In the genomic region with DNA sequence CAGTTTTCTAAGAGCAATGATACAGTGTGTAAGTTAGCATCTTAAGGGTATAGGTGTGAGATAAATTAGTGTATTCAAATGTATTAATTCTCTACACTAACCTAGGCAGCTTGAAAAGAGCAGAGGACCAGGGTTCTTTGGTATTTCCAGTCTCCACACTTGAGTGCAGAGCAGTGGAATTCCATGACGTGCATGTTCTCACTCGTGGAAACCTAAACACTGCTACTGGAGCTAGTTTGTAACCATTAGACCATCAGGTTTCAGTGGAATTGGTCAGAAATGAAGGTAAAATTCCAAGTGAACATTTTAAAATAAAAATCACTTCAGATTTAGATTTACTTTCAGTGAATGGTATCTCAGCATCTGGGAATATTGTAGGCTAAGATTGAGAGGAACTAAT, we compare ENCODE assay signal across 16 cellular contexts. TPM values are rescaled to one million over a fixed set of nuclear protein-coding genes. Genes with fewer than 3 reads are reported as not detected.
DNase-seq lines count a peak whose midpoint lies in the region; ATAC-seq and TF ChIP-seq lines count a peak whose summit lies in the region.
"Had no signal": no experiment of that assay in that cellular context is flagged by ENCODE, and none has a peak within 500 bp of the region (broad histone marks: within the 10 kb centered on the region; RNA-seq: fewer than 3 reads in every experiment).

No MANE protein-coding gene starts in this region.

- intact Hi-C loops in left ventricle myocardium inferior (cut with micrococcal nuclease) (no loop called here), Right ventricle myocardium inferior (cut with DNase I) (no loop called here), stomach (cut with DNase I; ENCODE audit: low total_unique reads) (no loop called here), posterior vena cava (cut with DNase I) (no loop called here)

- H3K36me3 ChIP-seq in left ventricle myocardium inferior (peaks cover 5% of the 10 kb centered on the region), mesenchymal stem cell (ENCODE audit: control insufficient read depth in 1 of 2, insufficient read depth in 2 of 2, low read depth in 1 of 2, low read length in 2 of 2) (no peaks in the 10 kb centered on the region), stomach (no peaks in the 10 kb centered on the region), urinary bladder (ENCODE audit: insufficient read depth) (no peaks in the 10 kb centered on the region)
- H3K36me3 ChIP-seq: Peyer's patch had no signal

- no peaks in the 10 kb centered on the region for H3K9me3 ChIP-seq in left ventricle myocardium inferior (replicated peaks)
- H3K9me3 ChIP-seq in mesenchymal stem cell (ENCODE audit: control insufficient read depth, low read length) = no peaks in the 10 kb centered on the region
- H3K9me3 ChIP-seq in stomach = no peaks in the 10 kb centered on the region
- H3K9me3 ChIP-seq: MG63, Peyer's patch had no signal

- H3K14ac ChIP-seq in mesenchymal stem cell (ENCODE audit: low read length in 2 of 2) = no peak overlapping the region

- H3K9ac ChIP-seq in mesenchymal stem cell (ENCODE audit: low read length) = no peak overlapping the region

- no peaks in the 10 kb centered on the region for H3K79me1 ChIP-seq in mesenchymal stem cell (replicated peaks; ENCODE audit: low read length, poor library complexity, severe bottlenecking)

- no peak overlapping the region for H2BK15ac ChIP-seq in mesenchymal stem cell (ENCODE audit: low read depth, poor library complexity, severe bottlenecking)

- no peak overlapping the region for H2AFZ ChIP-seq in mesenchymal stem cell (ENCODE audit: low read depth, low read length)

- TF ChIP-seq POLR2A in stomach (IDR thresholded peaks at IDR 0.05) = no peak

- DNase-seq in left ventricle myocardium inferior (no peak), Right ventricle myocardium inferior (ENCODE audit: missing footprints) (no peak), mesenchymal stem cell (peak; percentile 74), stomach (no peak), posterior vena cava (ENCODE audit: low spot score) (no peak), DMS 273 treated with DMSO at 0.1 percent for 48 hours (lab: John Stamatoyannopoulos, UW) (no peak), EL (no peak)
- DNase-seq: C1 segment of cervical spinal cord, HFFc6, MG63, NCI-H1105, NCI-H2029, NCI-H510A, Peyer's patch had no signal

- TF ChIP-seq EP300 in stomach (IDR thresholded peaks at IDR 0.05) = no peak

- no peak overlapping the region for H2BK12ac ChIP-seq in mesenchymal stem cell (ENCODE audit: low read length in 2 of 2)

- no peak for TF ChIP-seq CTCF in left ventricle myocardium inferior (IDR thresholded peaks at IDR 0.05; ENCODE audit: borderline replicate concordance)
- TF ChIP-seq CTCF in stomach (IDR thresholded peaks at IDR 0.05) = no peak

- H3K4me3 ChIP-seq in left ventricle myocardium inferior (no peak overlapping the region), mesenchymal stem cell (ENCODE audit: insufficient read depth in 1 of 2, low read depth in 1 of 2, low read length in 2 of 2) (no peak overlapping the region), stomach (no peak overlapping the region), urinary bladder (ENCODE audit: low read depth, low read length) (no peak overlapping the region)
- H3K4me3 ChIP-seq: MG63, Peyer's patch had no signal

- H3K4me1 ChIP-seq in left ventricle myocardium inferior (peaks cover 97% of the 10 kb centered on the region), mesenchymal stem cell (ENCODE audit: control insufficient read depth, insufficient read depth, low read depth, low read length) (peaks cover 7% of the 10 kb centered on the region), stomach (peaks cover 4 to 74% (median 28%) of the 10 kb centered on the region in 4 donors), urinary bladder (ENCODE audit: insufficient read depth) (no peaks in the 10 kb centered on the region)
- H3K4me1 ChIP-seq: Peyer's patch had no signal

- H3K18ac ChIP-seq in mesenchymal stem cell (ENCODE audit: low read depth in 1 of 2, low read length in 2 of 2) = no peak overlapping the region

- no peak overlapping the region for H3K4ac ChIP-seq in mesenchymal stem cell (ENCODE audit: low read depth in 1 of 2, low read length in 2 of 2)

- H3K27me3 ChIP-seq in left ventricle myocardium inferior (ENCODE audit: low read depth) (no peaks in the 10 kb centered on the region), mesenchymal stem cell (ENCODE audit: control insufficient read depth in 1 of 2, insufficient read depth in 1 of 2, low read length in 2 of 2) (no peaks in the 10 kb centered on the region), stomach (no peaks in the 10 kb centered on the region)
- H3K27me3 ChIP-seq: MG63, Peyer's patch had no signal

- H3K27ac ChIP-seq in left ventricle myocardium inferior (replicated peaks) (peak overlapping the region; percentile 99), mesenchymal stem cell (ENCODE audit: low read length, poor library complexity, severe bottlenecking) (peak overlapping the region; percentile 19), stomach (peak overlapping the region in 3 of 5 donors; percentile 38 to 70 (median 53)), urinary bladder (ENCODE audit: low read depth) (peak overlapping the region; percentile 38)

- H3K4me2 ChIP-seq in mesenchymal stem cell (ENCODE audit: low read length, poor library complexity, severe bottlenecking) = no peak overlapping the region

- no peak overlapping the region for H3K23ac ChIP-seq in mesenchymal stem cell (ENCODE audit: low read length in 2 of 2)

- H2AK5ac ChIP-seq in mesenchymal stem cell (ENCODE audit: low read length, severe bottlenecking) = no peak overlapping the region

- no peak for ATAC-seq in Right ventricle myocardium inferior
- ATAC-seq: HepG2 had no signal

- H2BK120ac ChIP-seq in mesenchymal stem cell (ENCODE audit: low read depth, low read length) = no peak overlapping the region

- no peak overlapping the region for H4K91ac ChIP-seq in mesenchymal stem cell (ENCODE audit: low read length)

- H2BK5ac ChIP-seq in mesenchymal stem cell (ENCODE audit: low read depth, low read length, poor library complexity, severe bottlenecking) = no peak overlapping the region

- 18% methylated on average over 2 of the region's 2 CpGs for WGBS in mesenchymal stem cell
- WGBS in stomach, 5 donors = 45 to 85% (median 65%) methylated on average over 2 of the region's 2 CpGs
- WGBS in urinary bladder = 42% methylated on average over 2 of the region's 2 CpGs

- H4K8ac ChIP-seq in mesenchymal stem cell (ENCODE audit: low read length) = no peak overlapping the region

RNA-seq across cellular contexts. Expression of a gene that starts 9.0 kb away (rescaled TPM):
- total RNA-seq in left ventricle myocardium inferior (484 TPM), Right ventricle myocardium inferior (439 TPM), stomach (100 to 1,000 TPM; 155 to 475 (median 267) TPM), urinary bladder (352 TPM), posterior vena cava (100 to 1,000 TPM; 329 to 357 TPM)
- polyA plus RNA-seq in mesenchymal stem cell (2013, experiment 1 of 2) = 97.4 TPM
- 89.2 TPM for polyA plus RNA-seq in mesenchymal stem cell (2013, experiment 2 of 2)
- polyA plus RNA-seq in stomach (10 to 100 TPM; 28.7 to 33.6 (median 29.6) TPM), urinary bladder (118 TPM)

Comparison
In these comparisons a context has a peak if more than half of its experiments do, and no peak if none do; other contexts are left out.
1. H3K27ac ChIP-seq: peak in every context shown above with its lines; median percentile 99 in left ventricle myocardium inferior; 53 in stomach; 38 in urinary bladder; 19 in mesenchymal stem cell.